Comparison of ENCODE assay signal across 1 cellular context in genomic region chr9:136324501-136325300, GRCh38.
TF ChIP-seq lines count a peak whose summit lies in the region.

No MANE protein-coding gene starts in this region.

TF ChIP-seq in WTC11, 78 proteins besides CTCF, POLR2A, EP300 and RAD21 (continued from another document):
- TF ChIP-seq, protein P1, sequence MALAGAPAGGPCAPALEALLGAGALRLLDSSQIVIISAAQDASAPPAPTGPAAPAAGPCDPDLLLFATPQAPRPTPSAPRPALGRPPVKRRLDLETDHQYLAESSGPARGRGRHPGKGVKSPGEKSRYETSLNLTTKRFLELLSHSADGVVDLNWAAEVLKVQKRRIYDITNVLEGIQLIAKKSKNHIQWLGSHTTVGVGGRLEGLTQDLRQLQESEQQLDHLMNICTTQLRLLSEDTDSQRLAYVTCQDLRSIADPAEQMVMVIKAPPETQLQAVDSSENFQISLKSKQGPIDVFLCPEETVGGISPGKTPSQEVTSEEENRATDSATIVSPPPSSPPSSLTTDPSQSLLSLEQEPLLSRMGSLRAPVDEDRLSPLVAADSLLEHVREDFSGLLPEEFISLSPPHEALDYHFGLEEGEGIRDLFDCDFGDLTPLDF (CRISPR knock-in tag; IDR thresholded peaks at IDR 0.05), result no peak
- no peak for TF ChIP-seq CBFB (CRISPR knock-in tag; IDR thresholded peaks at IDR 0.05; ENCODE audit: low read depth)
- no peak for TF ChIP-seq CREM (CRISPR knock-in tag; IDR thresholded peaks at IDR 0.05)
- TF ChIP-seq SMAD3 (CRISPR knock-in tag; IDR thresholded peaks at IDR 0.05; ENCODE audit: borderline replicate concordance), result no peak
- no peak for TF ChIP-seq CREB1 (CRISPR knock-in tag; IDR thresholded peaks at IDR 0.05)
- no peak for TF ChIP-seq NFYB (CRISPR knock-in tag; conservative IDR thresholded peaks at IDR 0.05; ENCODE audit: low read depth)
- TF ChIP-seq, protein P2, sequence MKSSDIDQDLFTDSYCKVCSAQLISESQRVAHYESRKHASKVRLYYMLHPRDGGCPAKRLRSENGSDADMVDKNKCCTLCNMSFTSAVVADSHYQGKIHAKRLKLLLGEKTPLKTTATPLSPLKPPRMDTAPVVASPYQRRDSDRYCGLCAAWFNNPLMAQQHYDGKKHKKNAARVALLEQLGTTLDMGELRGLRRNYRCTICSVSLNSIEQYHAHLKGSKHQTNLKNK (CRISPR knock-in tag; IDR thresholded peaks at IDR 0.05), result no peak
- no peak for TF ChIP-seq SOX15 (CRISPR knock-in tag; IDR thresholded peaks at IDR 0.05)
- no peak for TF ChIP-seq CDX4 (CRISPR knock-in tag; IDR thresholded peaks at IDR 0.05; ENCODE audit: borderline replicate concordance)
